In the genomic region with DNA sequence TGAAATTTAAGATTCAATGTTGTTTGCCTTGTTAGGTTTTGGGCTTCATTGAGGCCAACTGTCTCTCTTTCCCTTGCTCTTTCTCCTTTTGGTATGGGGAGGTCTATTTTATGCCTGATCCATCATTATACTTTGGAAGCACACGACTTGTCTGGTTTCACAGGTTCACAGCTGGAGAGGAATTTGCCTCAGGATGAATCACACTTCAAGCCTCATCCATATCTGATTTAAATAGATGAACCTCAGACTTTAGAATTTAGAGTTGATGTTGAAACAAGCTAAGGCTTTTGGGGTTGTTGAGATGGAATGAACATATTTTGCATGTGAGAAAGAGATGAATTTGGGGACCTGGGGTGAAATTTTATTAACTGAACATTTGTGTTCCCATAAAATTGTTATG, we compare ENCODE assay signal across 21 cellular contexts.
DNase-seq lines count a peak whose midpoint lies in the region; TF ChIP-seq lines count a peak whose summit lies in the region.
"Had no signal": no experiment of that assay in that cellular context is flagged by ENCODE, and none has a peak within 500 bp of the region (broad histone marks: within the 10 kb centered on the region; RNA-seq: fewer than 3 reads in every experiment).

No MANE protein-coding gene starts in this region.

- DNase-seq in GM23248: peak; percentile 34
- DNase-seq in fibroblast of pulmonary artery (ENCODE audit: low read depth): peak; percentile 32
- DNase-seq in renal cortical epithelial cell (ENCODE audit: low read depth): peak; percentile 34
- no peak for DNase-seq in UCSD-AML1 (lab: John Stamatoyannopoulos, UW; ENCODE audit: unreplicated experiment)
- no peak for DNase-seq in OCI-M1 (lab: John Stamatoyannopoulos, UW)
- DNase-seq in NCI-H1694 (lab: John Stamatoyannopoulos, UW): no peak
- DNase-seq: activated CD4-positive, alpha-beta memory T cell treated with anti-CD3 and anti-CD28 coated beads for 36 hours; activated CD4-positive, CD25-positive, alpha-beta regulatory T cell; CD8-positive, alpha-beta T cell; DMS 273 treated with DMSO at 0.1 percent for 48 hours; effector CD8-positive, alpha-beta T cell; erythroblast; gastrocnemius medialis; islet precursor cell; lower lobe of right lung; NCI-H1694 treated with DMSO at 0.1 percent for 48 hours; NCI-H2171 treated with DMSO at 0.1 percent for 48 hours; stimulated activated naive CD8-positive, alpha-beta T cell treated with anti-CD3 and anti-CD28 coated beads, Interleukin-15, amount 100 ng/mL, for 72 hours; T-helper 9 cell; thyroid gland had no signal

- no peaks in the 10 kb centered on the region for H3K36me3 ChIP-seq in GM23248 (ENCODE audit: low read depth)
- H3K36me3 ChIP-seq: gastrocnemius medialis, lower lobe of right lung, thyroid gland had no signal

- no peak overlapping the region for H3K9ac ChIP-seq in GM23248

- TF ChIP-seq CTCF in VCaP (conservative IDR thresholded peaks at IDR 0.05) (no peak), fibroblast of pulmonary artery (IDR thresholded peaks at IDR 0.05; ENCODE audit: low read length, missing control alignments) (no peak)

- H3K9me2 ChIP-seq in GM23248 (ENCODE audit: insufficient read depth): 0 out of 2 replicates have a peak, but pooled peaks cover 7% of the 10 kb centered on the region

- H3K79me2 ChIP-seq in GM23248 (ENCODE audit: insufficient read depth): no peaks in the 10 kb centered on the region

- no peak overlapping the region for H3K4me3 ChIP-seq in GM23248
- no peak overlapping the region for H3K4me3 ChIP-seq in fibroblast of pulmonary artery (replicated peaks; ENCODE audit: low read depth, low read length)
- H3K4me3 ChIP-seq: gastrocnemius medialis, lower lobe of right lung, thyroid gland had no signal

- peaks cover 9% of the 10 kb centered on the region; the same call in 1 of the 2 replicates for H3F3A ChIP-seq in GM23248 (ENCODE audit: insufficient read depth)

- H3K4me2 ChIP-seq in GM23248 (ENCODE audit: unreplicated experiment): no peak overlapping the region

- H3K27me3 ChIP-seq in GM23248 (replicated peaks; ENCODE audit: insufficient read depth): no peaks in the 10 kb centered on the region
- H3K27me3 ChIP-seq: gastrocnemius medialis, thyroid gland had no signal

- H3K9me3 ChIP-seq in GM23248 (ENCODE audit: low read depth): no peaks in the 10 kb centered on the region
- H3K9me3 ChIP-seq: gastrocnemius medialis, lower lobe of right lung, thyroid gland had no signal

- WGBS in GM23248 (ENCODE audit: low coverage in 1 of 2, low lambda C conversion rate in 2 of 2, missing lambda C conversion rate in 2 of 2), 2 experiments: 56 to 57% methylated on average over 1 of the region's 1 CpG

- H4K20me1 ChIP-seq in GM23248 (ENCODE audit: insufficient read depth): no peaks in the 10 kb centered on the region

- H3K27ac ChIP-seq in GM23248 (peak overlapping the region; percentile 17; the same call in 1 of the 2 replicates), VCaP (peak overlapping the region; percentile 25; the same call in 1 of the 2 replicates)
- H3K27ac ChIP-seq: gastrocnemius medialis, lower lobe of right lung, thyroid gland had no signal

- in situ Hi-C loops in GM23248 (cut with MboI): no loop called here

- peaks cover 17% of the 10 kb centered on the region for H3K4me1 ChIP-seq in GM23248 (ENCODE audit: insufficient read depth)
- H3K4me1 ChIP-seq: gastrocnemius medialis, lower lobe of right lung had no signal

- H2AFZ ChIP-seq in GM23248: no peak overlapping the region

Comparison
In these comparisons a context has a peak if more than half of its experiments do, and no peak if none do; other contexts are left out.
1. DNase-seq: peak in GM23248 (single experiment), fibroblast of pulmonary artery (single experiment) and renal cortical epithelial cell (single experiment); none in UCSD-AML1 (single experiment), OCI-M1 (single experiment) and NCI-H1694 (single experiment).